In genomic region chr5:103057208-103058130, GRCh38 we compare ENCODE assay signal across 1 cellular context.
TF ChIP-seq lines count a peak whose summit lies in the region.

No MANE protein-coding gene starts in this region.

TF ChIP-seq in HepG2, 621 proteins besides CTCF, POLR2A, EP300 and RAD21 (continued from another document):
- TF ChIP-seq PBX3 (CRISPR knock-in tag; IDR thresholded peaks at IDR 0.05; ENCODE audit: borderline replicate concordance) (no peak), RBM39 (IDR thresholded peaks at IDR 0.05; ENCODE audit: low read depth, low read length, poor library complexity, severe bottlenecking) (no peak), NRL (CRISPR knock-in tag; IDR thresholded peaks at IDR 0.05; ENCODE audit: borderline replicate concordance) (no peak), ZNF138 (CRISPR knock-in tag; IDR thresholded peaks at IDR 0.05; ENCODE audit: low read depth) (no peak)
- TF ChIP-seq, protein P1, sequence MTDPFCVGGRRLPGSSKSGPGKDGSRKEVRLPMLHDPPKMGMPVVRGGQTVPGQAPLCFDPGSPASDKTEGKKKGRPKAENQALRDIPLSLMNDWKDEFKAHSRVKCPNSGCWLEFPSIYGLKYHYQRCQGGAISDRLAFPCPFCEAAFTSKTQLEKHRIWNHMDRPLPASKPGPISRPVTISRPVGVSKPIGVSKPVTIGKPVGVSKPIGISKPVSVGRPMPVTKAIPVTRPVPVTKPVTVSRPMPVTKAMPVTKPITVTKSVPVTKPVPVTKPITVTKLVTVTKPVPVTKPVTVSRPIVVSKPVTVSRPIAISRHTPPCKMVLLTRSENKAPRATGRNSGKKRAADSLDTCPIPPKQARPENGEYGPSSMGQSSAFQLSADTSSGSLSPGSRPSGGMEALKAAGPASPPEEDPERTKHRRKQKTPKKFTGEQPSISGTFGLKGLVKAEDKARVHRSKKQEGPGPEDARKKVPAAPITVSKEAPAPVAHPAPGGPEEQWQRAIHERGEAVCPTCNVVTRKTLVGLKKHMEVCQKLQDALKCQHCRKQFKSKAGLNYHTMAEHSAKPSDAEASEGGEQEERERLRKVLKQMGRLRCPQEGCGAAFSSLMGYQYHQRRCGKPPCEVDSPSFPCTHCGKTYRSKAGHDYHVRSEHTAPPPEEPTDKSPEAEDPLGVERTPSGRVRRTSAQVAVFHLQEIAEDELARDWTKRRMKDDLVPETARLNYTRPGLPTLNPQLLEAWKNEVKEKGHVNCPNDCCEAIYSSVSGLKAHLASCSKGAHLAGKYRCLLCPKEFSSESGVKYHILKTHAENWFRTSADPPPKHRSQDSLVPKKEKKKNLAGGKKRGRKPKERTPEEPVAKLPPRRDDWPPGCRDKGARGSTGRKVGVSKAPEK (CRISPR knock-in tag; IDR thresholded peaks at IDR 0.05; ENCODE audit: borderline replicate concordance): no peak
TF ChIP-seq in HepG2: peak in this region for 0.
